25 cellular contexts compared by ENCODE assay signal in the genomic region with DNA sequence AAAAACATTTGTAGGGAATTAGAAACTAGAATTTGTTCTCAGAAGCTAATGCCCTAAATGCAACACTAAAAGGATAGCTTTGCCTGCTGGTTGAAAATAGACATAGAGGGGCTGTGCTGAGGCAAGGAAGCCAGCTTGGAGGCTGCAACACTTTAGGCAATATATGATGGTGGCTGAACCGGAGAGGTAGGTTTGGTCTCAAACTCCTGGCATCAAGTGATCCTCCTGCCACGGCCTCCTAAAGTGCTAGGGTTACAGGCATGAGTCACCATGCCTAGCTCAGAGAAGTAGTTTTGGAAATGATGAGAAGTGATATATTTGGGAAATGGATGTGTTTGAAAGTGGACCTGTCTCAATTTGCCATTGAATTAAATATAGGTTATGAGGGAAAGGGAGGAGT. TPM values are rescaled to one million over a fixed set of nuclear protein-coding genes. Genes with fewer than 3 reads are reported as not detected.
DNase-seq lines count a peak whose midpoint lies in the region; ATAC-seq, FAIRE-seq and TF ChIP-seq lines count a peak whose summit lies in the region.
"Had no signal": no experiment of that assay in that cellular context is flagged by ENCODE, and none has a peak within 500 bp of the region (broad histone marks: within the 10 kb centered on the region; RNA-seq: fewer than 3 reads in every experiment).

No MANE protein-coding gene starts in this region.

- no peaks in the 10 kb centered on the region for H3K79me2 ChIP-seq in astrocyte (ENCODE audit: insufficient read depth, low read length)

- H2AFZ ChIP-seq in astrocyte (ENCODE audit: low read depth, low read length), result no peak overlapping the region

- no peak for ATAC-seq in naive thymus-derived CD8-positive, alpha-beta T cell
- ATAC-seq in HG03280 (IDR thresholded peaks at IDR 0.05; ENCODE audit: unreplicated experiment), result no peak

- no peak for TF ChIP-seq EP300 in stomach (IDR thresholded peaks at IDR 0.05)

- no peak for FAIRE-seq in astrocyte (lab: Jason Lieb, UNC)
- FAIRE-seq: GM12891, HTR-8/SVneo had no signal

- H3K36me3 Mint-ChIP-seq in astrocyte (ENCODE audit: low read depth, unreplicated experiment), result peaks cover 2% of the 10 kb centered on the region
- peaks cover 0 to 6% (median 2%) of the 10 kb centered on the region in 3 donors for H3K36me3 Mint-ChIP-seq in naive thymus-derived CD8-positive, alpha-beta T cell
- H3K36me3 Mint-ChIP-seq in activated CD4-positive, alpha-beta T cell treated with anti-CD3 and anti-CD28 coated beads, Interleukin-2, amount 10 ng/mL, durations not matched to agents 7 days and 5 days (ENCODE audit: low read depth), result no peaks in the 10 kb centered on the region
- no peaks in the 10 kb centered on the region for H3K36me3 Mint-ChIP-seq in glutamatergic neuron (ENCODE audit: unreplicated experiment)

- H3K9me3 ChIP-seq in astrocyte (ENCODE audit: insufficient read depth, low read depth, low read length) (no peaks in the 10 kb centered on the region), stomach (peaks cover 0 to 5% (median 0%) of the 10 kb centered on the region in 4 donors)
- H3K9me3 ChIP-seq: Peyer's patch, SJCRH30 had no signal

- no peak overlapping the region for H3K9ac ChIP-seq in astrocyte (ENCODE audit: low read length)
- H3K9ac ChIP-seq: KMS-11 had no signal

- H3K36me3 ChIP-seq in astrocyte (ENCODE audit: insufficient read depth, low read length) (no peaks in the 10 kb centered on the region), stomach (no peaks in the 10 kb centered on the region)
- H3K36me3 ChIP-seq: Peyer's patch, SJCRH30 had no signal

- no peak for TF ChIP-seq CTCF in astrocyte (IDR thresholded peaks at IDR 0.05; ENCODE audit: insufficient read depth, low read depth, low read length)
- no peak for TF ChIP-seq CTCF in stomach (IDR thresholded peaks at IDR 0.05)
- no peak for TF ChIP-seq CTCF in glutamatergic neuron (IDR thresholded peaks at IDR 0.05; ENCODE audit: partially characterized antibody, unreplicated experiment)

- intact Hi-C loops in stomach (cut with DNase I; ENCODE audit: low total_unique reads), result loop anchor here (10.0 kb wide), 1 partner anchor 46 kb away; no protein-coding TSS in a partner anchor

- no peak overlapping the region for H3K27ac ChIP-seq in astrocyte (ENCODE audit: low read depth, low read length)
- no peak overlapping the region for H3K27ac ChIP-seq in stomach
- H3K27ac ChIP-seq: 22Rv1, KMS-11, Peyer's patch, SJCRH30 had no signal

- CTCF ChIA-PET in activated CD4-positive, alpha-beta T cell treated with anti-CD3 and anti-CD28 coated beads, Interleukin-2, amount 10 ng/mL, durations not matched to agents 7 days and 5 days (lab: Charles Lee), result interaction anchor here (0.6 to 3.3 kb wide), 3 partner anchors 10 to 421 kb away, joined by 3 to 18 read pairs (median 3); a partner anchor contains a TSS

- POLR2A ChIA-PET in naive thymus-derived CD8-positive, alpha-beta T cell (lab: Charles Lee), result interaction anchor here (1.7 kb wide), 1 partner anchor 10 kb away, joined by 11 read pairs; a partner anchor contains a TSS
- POLR2A ChIA-PET in activated CD4-positive, alpha-beta T cell treated with anti-CD3 and anti-CD28 coated beads, Interleukin-2, amount 10 ng/mL, durations not matched to agents 7 days and 5 days (lab: Charles Lee), result interaction anchor here (0.6 kb wide), 1 partner anchor 10 kb away, joined by 5 read pairs; no protein-coding TSS in a partner anchor

- DNase-seq in DMS53 (lab: John Stamatoyannopoulos, UW) (peak; percentile 21), DMS53 treated with DMSO at 0.1 percent for 48 hours (lab: John Stamatoyannopoulos, UW; ENCODE audit: unreplicated experiment) (no peak), astrocyte (ENCODE audit: low read depth) (no peak), stomach (no peak), glutamatergic neuron (no peak)
- no peak for DNase-seq in naive thymus-derived CD8-positive, alpha-beta T cell
- no peak for DNase-seq in activated CD4-positive, alpha-beta T cell treated with anti-CD3 and anti-CD28 coated beads, Interleukin-2, amount 10 ng/mL, durations not matched to agents 7 days and 5 days
- DNase-seq: AML-193, C1 segment of cervical spinal cord, DND-41, H9, MV-4-11, NCI-H1694, NCI-H2081, NCI-H2171, NCI-H345, NCI-H524, NCI-H774, SJCRH30 had no signal

- H3K27me3 Mint-ChIP-seq in astrocyte (ENCODE audit: low read depth, unreplicated experiment) (peaks cover 3% of the 10 kb centered on the region), glutamatergic neuron (ENCODE audit: unreplicated experiment) (peaks cover 2% of the 10 kb centered on the region)
- no peaks in the 10 kb centered on the region for H3K27me3 Mint-ChIP-seq in naive thymus-derived CD8-positive, alpha-beta T cell
- H3K27me3 Mint-ChIP-seq in activated CD4-positive, alpha-beta T cell treated with anti-CD3 and anti-CD28 coated beads, Interleukin-2, amount 10 ng/mL, durations not matched to agents 7 days and 5 days, result peaks cover 2% of the 10 kb centered on the region

- H3K4me3 ChIP-seq in astrocyte (ENCODE audit: insufficient read depth, low read depth, low read length) (no peak overlapping the region), stomach (no peak overlapping the region)
- H3K4me3 ChIP-seq: Peyer's patch, SJCRH30 had no signal

- no peak for TF ChIP-seq POLR2A in stomach (IDR thresholded peaks at IDR 0.05)

- no peak overlapping the region for H3K27ac Mint-ChIP-seq in astrocyte (ENCODE audit: unreplicated experiment)
- H3K27ac Mint-ChIP-seq in naive thymus-derived CD8-positive, alpha-beta T cell, result peak overlapping the region in 7 of 10 donors; percentile 1 to 79 (median 44)
- H3K27ac Mint-ChIP-seq in activated CD4-positive, alpha-beta T cell treated with anti-CD3 and anti-CD28 coated beads, Interleukin-2, amount 10 ng/mL, durations not matched to agents 7 days and 5 days, result no peak overlapping the region
- no peak overlapping the region for H3K27ac Mint-ChIP-seq in glutamatergic neuron (ENCODE audit: unreplicated experiment)
- H3K27ac Mint-ChIP-seq: H9 had no signal

- H3K9me3 Mint-ChIP-seq in astrocyte (ENCODE audit: unreplicated experiment), result peaks cover 4% of the 10 kb centered on the region
- peaks cover 0 to 8% (median 0%) of the 10 kb centered on the region in 9 donors for H3K9me3 Mint-ChIP-seq in naive thymus-derived CD8-positive, alpha-beta T cell
- H3K9me3 Mint-ChIP-seq in activated CD4-positive, alpha-beta T cell treated with anti-CD3 and anti-CD28 coated beads, Interleukin-2, amount 10 ng/mL, durations not matched to agents 7 days and 5 days, result no peaks in the 10 kb centered on the region
- peaks cover 6% of the 10 kb centered on the region for H3K9me3 Mint-ChIP-seq in glutamatergic neuron (ENCODE audit: unreplicated experiment)

- H3K4me1 ChIP-seq in astrocyte (ENCODE audit: insufficient read depth, low read length) (peaks cover 20% of the 10 kb centered on the region), stomach (peaks cover 5 to 19% (median 15%) of the 10 kb centered on the region in 4 donors)

- 84 to 92% (median 90%) methylated on average over 2 of the region's 2 CpGs for WGBS in stomach, 5 donors

- H3K27me3 ChIP-seq in astrocyte (ENCODE audit: insufficient read depth, low read length), result no peaks in the 10 kb centered on the region
- no peaks in the 10 kb centered on the region for H3K27me3 ChIP-seq in stomach
- H3K27me3 ChIP-seq: Peyer's patch, SJCRH30 had no signal

- peaks cover 22% of the 10 kb centered on the region for H3K4me1 Mint-ChIP-seq in astrocyte (ENCODE audit: low read depth, unreplicated experiment)
- peaks cover 4 to 25% (median 18%) of the 10 kb centered on the region in 4 donors for H3K4me1 Mint-ChIP-seq in naive thymus-derived CD8-positive, alpha-beta T cell
- peaks cover 15% of the 10 kb centered on the region for H3K4me1 Mint-ChIP-seq in activated CD4-positive, alpha-beta T cell treated with anti-CD3 and anti-CD28 coated beads, Interleukin-2, amount 10 ng/mL, durations not matched to agents 7 days and 5 days
- peaks cover 10% of the 10 kb centered on the region for H3K4me1 Mint-ChIP-seq in glutamatergic neuron (ENCODE audit: low read depth, unreplicated experiment)

- peaks cover 4% of the 10 kb centered on the region for H4K20me1 ChIP-seq in astrocyte (ENCODE audit: insufficient read depth, low read length)

- no peak overlapping the region for H3K4me2 ChIP-seq in astrocyte (ENCODE audit: low read length)
- H3K4me2 ChIP-seq: KMS-11 had no signal

- peak overlapping the region; percentile 25 for H3K4me3 Mint-ChIP-seq in astrocyte (ENCODE audit: unreplicated experiment)
- H3K4me3 Mint-ChIP-seq in naive thymus-derived CD8-positive, alpha-beta T cell, result no peak overlapping the region
- H3K4me3 Mint-ChIP-seq in activated CD4-positive, alpha-beta T cell treated with anti-CD3 and anti-CD28 coated beads, Interleukin-2, amount 10 ng/mL, durations not matched to agents 7 days and 5 days, result no peak overlapping the region
- no peak overlapping the region for H3K4me3 Mint-ChIP-seq in glutamatergic neuron (ENCODE audit: unreplicated experiment)
- H3K4me3 Mint-ChIP-seq: H9 had no signal

RNA-seq across cellular contexts. Expression of a gene that starts 10.1 kb away (rescaled TPM):
- total RNA-seq in astrocyte (80.5 and 90.1 TPM in 2 replicates), stomach (100 to 1,000 TPM; 167 to 690 (median 553) TPM), glutamatergic neuron (ENCODE audit: unreplicated experiment) (91.7 TPM)
- total RNA-seq in naive thymus-derived CD8-positive, alpha-beta T cell, result 10 to 100 TPM; 23.5 to 24.1 TPM
- 100 to 1,000 TPM; 102 to 660 (median 258) TPM for polyA plus RNA-seq in naive thymus-derived CD8-positive, alpha-beta T cell
- 10 to 100 TPM; 11.3 to 14.9 TPM for total RNA-seq in activated CD4-positive, alpha-beta T cell treated with anti-CD3 and anti-CD28 coated beads, Interleukin-2, amount 10 ng/mL, durations not matched to agents 7 days and 5 days
- 100 to 1,000 TPM in 1 of 3 donors, 10 to 100 TPM in 2; 76.4 to 136 (median 81.9) TPM for polyA plus RNA-seq in stomach

Comparison
In these comparisons a context has a peak if more than half of its experiments do, and no peak if none do; other contexts are left out.
1. H3K27ac Mint-ChIP-seq: peak in naive thymus-derived CD8-positive, alpha-beta T cell (7 of 10); none in astrocyte (single experiment), activated CD4-positive, alpha-beta T cell treated with anti-CD3 and anti-CD28 coated beads, Interleukin-2, amount 10 ng/mL, durations not matched to agents 7 days and 5 days (single experiment) and glutamatergic neuron (single experiment).